19 cellular contexts compared by ENCODE assay signal in genomic region chr9:3459076-3459475, GRCh38.
DNase-seq lines count a peak whose midpoint lies in the region; ATAC-seq and TF ChIP-seq lines count a peak whose summit lies in the region.
"Had no signal": no experiment of that assay in that cellular context is flagged by ENCODE, and none has a peak within 500 bp of the region (broad histone marks: within the 10 kb centered on the region; RNA-seq: fewer than 3 reads in every experiment).

No MANE protein-coding gene starts in this region.

- intact Hi-C loops in CD14-positive monocyte (cut with micrococcal nuclease), result no loop called here

- H3K27me3 ChIP-seq in parathyroid adenoma (ENCODE audit: control insufficient read depth, insufficient read depth, low read length), result no peaks in the 10 kb centered on the region
- H3K27me3 ChIP-seq: SJCRH30, upper lobe of left lung had no signal

- no peak overlapping the region for H3K27ac ChIP-seq in parathyroid adenoma
- H3K27ac ChIP-seq: epithelial cell of prostate, SJCRH30, upper lobe of left lung had no signal

- H3K4me3 Mint-ChIP-seq in CD14-positive monocyte (no peak overlapping the region), progenitor cell of endocrine pancreas (ENCODE audit: low read depth) (no peak overlapping the region)
- H3K4me3 Mint-ChIP-seq: activated naive CD4-positive, alpha-beta T cell treated with anti-CD3 and anti-CD28 coated beads, Interleukin-2, amount 50 U/mL, for 24 hours; dendritic cell treated with granulocyte-macrophage colony-stimulating factor and Interleukin-4, amounts not matched to agents 40 ng/mL and 50 ng/mL, for 4 days; naive thymus-derived CD4-positive, alpha-beta T cell had no signal

- no peak overlapping the region for H3K4me3 ChIP-seq in parathyroid adenoma (ENCODE audit: low read depth, low read length)
- H3K4me3 ChIP-seq: lung, SJCRH30, upper lobe of left lung had no signal

- H3K79me2 ChIP-seq in parathyroid adenoma, result no peaks in the 10 kb centered on the region

- H3K9me3 ChIP-seq in parathyroid adenoma (ENCODE audit: control insufficient read depth, low read length), result no peaks in the 10 kb centered on the region
- H3K9me3 ChIP-seq: SJCRH30, upper lobe of left lung had no signal

- no peaks in the 10 kb centered on the region for H3K36me3 Mint-ChIP-seq in CD14-positive monocyte
- peaks cover 11% of the 10 kb centered on the region for H3K36me3 Mint-ChIP-seq in progenitor cell of endocrine pancreas (ENCODE audit: insufficient read depth)

- TF ChIP-seq CTCF in parathyroid adenoma (IDR thresholded peaks at IDR 0.05) (no peak), CD14-positive monocyte (IDR thresholded peaks at IDR 0.05) (no peak), progenitor cell of endocrine pancreas (IDR thresholded peaks at IDR 0.05; ENCODE audit: unreplicated experiment) (no peak)

- no peaks in the 10 kb centered on the region for H3K36me3 ChIP-seq in parathyroid adenoma (ENCODE audit: control insufficient read depth, insufficient read depth, low read length)
- H3K36me3 ChIP-seq: SJCRH30, upper lobe of left lung had no signal

- peak; percentile 25 for DNase-seq in DMS79 treated with DMSO at 0.1 percent for 48 hours (lab: John Stamatoyannopoulos, UW)
- DNase-seq in DMS79 (lab: John Stamatoyannopoulos, UW), result no peak
- DNase-seq in NCI-H1930 (lab: John Stamatoyannopoulos, UW), result peak; percentile 22 to 58
- DNase-seq in OCI-M1 (lab: John Stamatoyannopoulos, UW), result peak; percentile 90
- no peak for DNase-seq in CD14-positive monocyte (ENCODE audit: low spot score)
- DNase-seq in progenitor cell of endocrine pancreas (ENCODE audit: low spot score, unreplicated experiment), result no peak
- DNase-seq: 8988T; C1 segment of cervical spinal cord; naive thymus-derived CD4-positive, alpha-beta T cell; stimulated activated naive CD4-positive, alpha-beta T cell treated with Interleukin-2 at 50 U/mL for 16 hours; upper lobe of left lung had no signal

- no peak overlapping the region for H2AFZ ChIP-seq in parathyroid adenoma

- peak overlapping the region; percentile 18 for H3K4me2 ChIP-seq in parathyroid adenoma (ENCODE audit: low read length)

- H3K27me3 Mint-ChIP-seq in CD14-positive monocyte (ENCODE audit: low read depth in 3 of 3) (no peaks in the 10 kb centered on the region), progenitor cell of endocrine pancreas (no peaks in the 10 kb centered on the region)
- H3K27me3 Mint-ChIP-seq: activated naive CD4-positive, alpha-beta T cell treated with anti-CD3 and anti-CD28 coated beads, Interleukin-2, amount 50 U/mL, for 24 hours; dendritic cell treated with granulocyte-macrophage colony-stimulating factor and Interleukin-4, amounts not matched to agents 40 ng/mL and 50 ng/mL, for 4 days; naive thymus-derived CD4-positive, alpha-beta T cell had no signal

- no peak for ATAC-seq in HG02798 (IDR thresholded peaks at IDR 0.05; ENCODE audit: poor library complexity, unreplicated experiment)
- ATAC-seq: HCT116; naive thymus-derived CD4-positive, alpha-beta T cell had no signal

- H3K4me1 Mint-ChIP-seq in CD14-positive monocyte (peaks cover 4% of the 10 kb centered on the region), progenitor cell of endocrine pancreas (ENCODE audit: low read depth) (no peaks in the 10 kb centered on the region)

- H3K9me3 Mint-ChIP-seq in CD14-positive monocyte (no peaks in the 10 kb centered on the region), progenitor cell of endocrine pancreas (ENCODE audit: low read depth) (peaks cover 4% of the 10 kb centered on the region)
- H3K9me3 Mint-ChIP-seq: activated naive CD4-positive, alpha-beta T cell treated with anti-CD3 and anti-CD28 coated beads, Interleukin-2, amount 50 U/mL, for 24 hours; dendritic cell treated with granulocyte-macrophage colony-stimulating factor and Interleukin-4, amounts not matched to agents 40 ng/mL and 50 ng/mL, for 4 days; naive thymus-derived CD4-positive, alpha-beta T cell had no signal

- H3K9ac ChIP-seq in parathyroid adenoma, result no peak overlapping the region

- H3K27ac Mint-ChIP-seq in CD14-positive monocyte (no peak overlapping the region), progenitor cell of endocrine pancreas (no peak overlapping the region)
- H3K27ac Mint-ChIP-seq: dendritic cell treated with granulocyte-macrophage colony-stimulating factor and Interleukin-4, amounts not matched to agents 40 ng/mL and 50 ng/mL, for 4 days had no signal

- no peaks in the 10 kb centered on the region for H3K4me1 ChIP-seq in parathyroid adenoma

Comparison
In these comparisons a context has a peak if more than half of its experiments do, and no peak if none do; other contexts are left out.
1. DNase-seq: peak in DMS79 treated with DMSO at 0.1 percent for 48 hours (single experiment), NCI-H1930 (2 of 2) and OCI-M1 (single experiment); none in DMS79 (single experiment), CD14-positive monocyte (single experiment) and progenitor cell of endocrine pancreas (single experiment).